8 cellular contexts compared by ENCODE assay signal in genomic region chr22:22321743-22322611, GRCh38.
DNase-seq lines count a peak whose midpoint lies in the region; ATAC-seq, FAIRE-seq and TF ChIP-seq lines count a peak whose summit lies in the region.
"Not testable (repeated sequence)": the region's sequence is repeated elsewhere in the genome, so short reads cannot be mapped to it uniquely, and the experiment has no call there.

No MANE protein-coding gene starts in this region.

- not testable (repeated sequence) for H3K4me3 ChIP-seq in GM12875 (ENCODE audit: low read depth, low read length); astrocyte (ENCODE audit: insufficient read depth, low read depth, low read length); right cardiac atrium (ENCODE audit: low read length); retinal pigment epithelial cell (ENCODE audit: low read length); aorta (ENCODE audit: low read length in 2 of 2)

- TF ChIP-seq CTCF in GM12875 (IDR thresholded peaks at IDR 0.05; ENCODE audit: borderline replicate concordance, insufficient read depth, low read depth, low read length) = peak; percentile 90
- TF ChIP-seq CTCF in astrocyte (IDR thresholded peaks at IDR 0.05; ENCODE audit: insufficient read depth, low read depth, low read length) = peak; percentile 60
- TF ChIP-seq CTCF in retinal pigment epithelial cell (conservative IDR thresholded peaks at IDR 0.05; ENCODE audit: low read depth, low read length) = peak; percentile 86

- peaks cover 22% of the 10 kb centered on the region for H4K20me1 ChIP-seq in astrocyte (ENCODE audit: insufficient read depth, low read length)

- peaks cover 13% of the 10 kb centered on the region for H3K36me3 Mint-ChIP-seq in astrocyte (ENCODE audit: low read depth, unreplicated experiment)

- 27% methylated on average over 11 of the region's 11 CpGs for WGBS in right cardiac atrium
- WGBS in aorta, 2 donors = 24 to 32% methylated on average over 9 to 11 of the region's 11 CpGs

- not testable (repeated sequence) for H3K27me3 Mint-ChIP-seq in astrocyte (ENCODE audit: low read depth, unreplicated experiment)

- H3K36me3 ChIP-seq in astrocyte (ENCODE audit: insufficient read depth, low read length); aorta (ENCODE audit: control insufficient read depth in 1 of 2, insufficient read depth in 2 of 2, low read length in 1 of 2): not testable (repeated sequence)

- not testable (repeated sequence) for H3K9me3 Mint-ChIP-seq in astrocyte (ENCODE audit: unreplicated experiment)

- not testable (repeated sequence) for H3K79me2 ChIP-seq in astrocyte (ENCODE audit: insufficient read depth, low read length)

- H2AFZ ChIP-seq in astrocyte (ENCODE audit: low read depth, low read length) = not testable (repeated sequence)

- H3K4me1 ChIP-seq in astrocyte (ENCODE audit: insufficient read depth, low read length); right cardiac atrium (ENCODE audit: control insufficient read depth, insufficient read depth, low read length); aorta (ENCODE audit: control insufficient read depth in 1 of 2, insufficient read depth in 2 of 2, low read length in 2 of 2): not testable (repeated sequence)

- H3K27ac ChIP-seq in astrocyte (ENCODE audit: low read depth, low read length); right cardiac atrium (ENCODE audit: low read length); aorta (ENCODE audit: low read depth in 1 of 2, low read length in 2 of 2): not testable (repeated sequence)

- not testable (repeated sequence) for H3K27me3 ChIP-seq in astrocyte (ENCODE audit: insufficient read depth, low read length); right cardiac atrium (ENCODE audit: control insufficient read depth, insufficient read depth); aorta (ENCODE audit: control insufficient read depth in 1 of 2, insufficient read depth in 2 of 2, low read length in 1 of 2)

- not testable (repeated sequence) for H3K9me3 ChIP-seq in astrocyte (ENCODE audit: insufficient read depth, low read depth, low read length); right cardiac atrium (ENCODE audit: control insufficient read depth, low read length); aorta (ENCODE audit: control insufficient read depth, low read length)

- peak; percentile 61 for DNase-seq in NCI-H2196 (lab: John Stamatoyannopoulos, UW; ENCODE audit: unreplicated experiment)
- peak; percentile 64 for DNase-seq in UCSD-AML1 (lab: John Stamatoyannopoulos, UW; ENCODE audit: unreplicated experiment)
- not testable (repeated sequence) for DNase-seq in astrocyte (ENCODE audit: low read depth); retinal pigment epithelial cell (ENCODE audit: low read depth)
- DNase-seq in right cardiac atrium = peak; percentile 50 to 80 (median 76)
- DNase-seq in aorta = peak; percentile 62 to 83

- not testable (repeated sequence) for H3K27ac Mint-ChIP-seq in astrocyte (ENCODE audit: unreplicated experiment)

- not testable (repeated sequence) for H3K4me3 Mint-ChIP-seq in astrocyte (ENCODE audit: unreplicated experiment)

- not testable (repeated sequence) for FAIRE-seq in astrocyte (lab: Jason Lieb, UNC)

- not testable (repeated sequence) for H3K4me1 Mint-ChIP-seq in astrocyte (ENCODE audit: low read depth, unreplicated experiment)

- ATAC-seq in HG03066 (IDR thresholded peaks at IDR 0.05; ENCODE audit: low read depth, unreplicated experiment) = peak; percentile 66
- peak; percentile 77 to 78 for ATAC-seq in right cardiac atrium
- ATAC-seq in aorta (ENCODE audit: low FRiP score) = peak; percentile 71

- H3K9ac ChIP-seq in astrocyte (ENCODE audit: low read length) = not testable (repeated sequence)

- not testable (repeated sequence) for H3K4me2 ChIP-seq in astrocyte (ENCODE audit: low read length)

- intact Hi-C loops in right cardiac atrium (cut with DNase I); aorta (cut with DNase I): not testable (repeated sequence)
